Comparison of ENCODE assay signal across 8 cellular contexts in genomic region chr18:58781627-58782194, GRCh38.
A peak's percentile ranks its signal among the peaks of the same experiment; 100 is the strongest.
DNase-seq lines count a peak whose midpoint lies in the region; ATAC-seq, FAIRE-seq and TF ChIP-seq lines count a peak whose summit lies in the region.

No MANE protein-coding gene starts in this region.

- no peaks in the 10 kb centered on the region for H3K36me3 ChIP-seq in endodermal cell (ENCODE audit: control insufficient read depth, insufficient read depth, low read length)

- H3K27ac ChIP-seq in A549 (peak overlapping the region; percentile 98 to 99), HL-60 (replicated peaks) (no peak overlapping the region), endodermal cell (ENCODE audit: low read depth, low read length) (no peak overlapping the region)

- peak; percentile 10 to 35; a peak in 3 of 6 replicates for ATAC-seq in A549
- peak; percentile 64 for ATAC-seq in GM18870 (IDR thresholded peaks at IDR 0.05; ENCODE audit: unreplicated experiment)

- H3K27ac Mint-ChIP-seq in endodermal cell (peak overlapping the region; percentile 89), mesothelial cell of epicardium (no peak overlapping the region)

- POLR2A ChIA-PET in A549 (lab: Yijun Ruan, JAX): no interaction called here

- TF ChIP-seq CTCF in A549 (IDR thresholded peaks at IDR 0.05) (peak; percentile 86), HL-60 (IDR thresholded peaks at IDR 0.05; ENCODE audit: insufficient read depth, low read length) (peak; percentile 95), endodermal cell (conservative IDR thresholded peaks at IDR 0.05) (peak; percentile 98), mesothelial cell of epicardium (IDR thresholded peaks at IDR 0.05; ENCODE audit: unreplicated experiment) (peak; percentile 83)

- H3K4me3 Mint-ChIP-seq in endodermal cell: no peak overlapping the region
- H3K4me3 Mint-ChIP-seq in mesothelial cell of epicardium: no peak overlapping the region

- CTCF ChIA-PET in A549 (lab: Yijun Ruan, JAX): interaction anchor here (0.5 to 12.8 kb wide), 36 partner anchors 8 to 621 kb away, joined by 3 to 206 read pairs (median 3); no protein-coding TSS in a partner anchor

- FAIRE-seq in A549 (lab: Jason Lieb, UNC): no peak

- TF ChIP-seq RAD21 in A549 (conservative IDR thresholded peaks at IDR 0.05 in 1 of 2, IDR thresholded peaks at IDR 0.05 in 1 of 2): peak; percentile 98

- no peak overlapping the region for H3K4me3 ChIP-seq in A549
- no peak overlapping the region for H3K4me3 ChIP-seq in HL-60 (replicated peaks; ENCODE audit: insufficient read depth, low read length)
- no peak overlapping the region for H3K4me3 ChIP-seq in endodermal cell (ENCODE audit: low read length)

- no peak for TF ChIP-seq POLR2A in A549 (IDR thresholded peaks at IDR 0.05; ENCODE audit: low read length)

- DNase-seq in A549 (ENCODE audit: low read depth in 1 of 2, low spot score in 1 of 2) (peak; percentile 51 to 89), HL-60 (ENCODE audit: low read depth in 1 of 2, low spot score in 1 of 2) (peak; percentile 37 to 73), endodermal cell (peak; percentile 95), mesothelial cell of epicardium (ENCODE audit: low spot score in 2 of 2, unreplicated experiment in 2 of 2) (peak; percentile 42 to 79)
- peak; percentile 5 for DNase-seq in NK-92 treated with Interleukin-12 subunit alpha and Interleukin-12 subunit beta, amount 100 ng/mL, for 24 hours (lab: John Stamatoyannopoulos, UW)
- peak; percentile 26 to 33 for DNase-seq in activated CD8-positive, alpha-beta memory T cell treated with anti-CD3 and anti-CD28 coated beads for 1 hour (ENCODE audit: extremely low read depth in 1 of 2, low read depth in 1 of 2)
- DNase-seq in stimulated activated CD8-positive, alpha-beta memory T cell treated with anti-CD3 and anti-CD28 coated beads, Interleukin-4, amount 100 ng/mL, for 48 hours: peak; percentile 79

- 18% methylated on average over 10 of the region's 10 CpGs for WGBS in A549 (ENCODE audit: missing lambda C conversion rate)
- 12 to 34% methylated on average over 4 to 10 of the region's 10 CpGs for WGBS in endodermal cell (ENCODE audit: insufficient coverage in 1 of 2, insufficient read length in 1 of 2), 2 experiments

- H3K9me3 Mint-ChIP-seq in endodermal cell: no peaks in the 10 kb centered on the region
- no peaks in the 10 kb centered on the region for H3K9me3 Mint-ChIP-seq in mesothelial cell of epicardium

- H3K27me3 Mint-ChIP-seq in endodermal cell (ENCODE audit: insufficient read depth): no peaks in the 10 kb centered on the region
- H3K27me3 Mint-ChIP-seq in mesothelial cell of epicardium (ENCODE audit: low read depth): no peaks in the 10 kb centered on the region

- H3K9ac ChIP-seq in endodermal cell (ENCODE audit: extremely low read depth, low read length, poor library complexity, severe bottlenecking): no peak overlapping the region

- H3K4me1 ChIP-seq in A549 (peaks cover 38% of the 10 kb centered on the region), endodermal cell (ENCODE audit: control insufficient read depth, insufficient read depth, low read length) (peaks cover 6% of the 10 kb centered on the region)

- no peak overlapping the region for H3K4me2 ChIP-seq in A549

- H3K4me1 Mint-ChIP-seq in endodermal cell (peaks cover 13% of the 10 kb centered on the region), mesothelial cell of epicardium (peaks cover 16% of the 10 kb centered on the region)

- H3K27me3 ChIP-seq in HL-60 (ENCODE audit: insufficient read depth, poor library complexity, severe bottlenecking) (no peaks in the 10 kb centered on the region), endodermal cell (ENCODE audit: control insufficient read depth, insufficient read depth, low read length, poor library complexity, severe bottlenecking) (no peaks in the 10 kb centered on the region)

- no peak for TF ChIP-seq EP300 in A549 (IDR thresholded peaks at IDR 0.05)

- H3K36me3 Mint-ChIP-seq in endodermal cell (ENCODE audit: low read depth): no peaks in the 10 kb centered on the region
- H3K36me3 Mint-ChIP-seq in mesothelial cell of epicardium: no peaks in the 10 kb centered on the region

- no peaks in the 10 kb centered on the region for H3K9me3 ChIP-seq in A549
- H3K9me3 ChIP-seq in endodermal cell (ENCODE audit: control insufficient read depth, low read length): no peaks in the 10 kb centered on the region

TF ChIP-seq in A549, 52 proteins besides CTCF, POLR2A, EP300 and RAD21:
- TF ChIP-seq HDAC2 (IDR thresholded peaks at IDR 0.05) (no peak), MAX (IDR thresholded peaks at IDR 0.05) (peak; percentile 93), SMC3 (IDR thresholded peaks at IDR 0.05) (peak; percentile 99), MAZ (IDR thresholded peaks at IDR 0.05; ENCODE audit: borderline replicate concordance, low read depth, low read length) (0 out of 2 replicates have a peak, but pooled peaks have one; percentile 36)
TF ChIP-seq in A549: peak in this region for 3.

Comparison
In these comparisons a context has a peak if more than half of its experiments do, and no peak if none do; other contexts are left out.
1. DNase-seq: peak in every context shown above with its lines; median percentile 95 in endodermal cell; 79 in stimulated activated CD8-positive, alpha-beta memory T cell treated with anti-CD3 and anti-CD28 coated beads, Interleukin-4, amount 100 ng/mL, for 48 hours; 70 in A549; 60 in mesothelial cell of epicardium; 55 in HL-60; 30 in activated CD8-positive, alpha-beta memory T cell treated with anti-CD3 and anti-CD28 coated beads for 1 hour; 5 in NK-92 treated with Interleukin-12 subunit alpha and Interleukin-12 subunit beta, amount 100 ng/mL, for 24 hours.
2. H3K27ac ChIP-seq: peak in A549 (2 of 2); none in HL-60 (single experiment) and endodermal cell (single experiment).
3. Peak in every context shown above with its lines, with median percentiles within 50 percentile points of each other: CTCF ChIP-seq.